In the genomic region with DNA sequence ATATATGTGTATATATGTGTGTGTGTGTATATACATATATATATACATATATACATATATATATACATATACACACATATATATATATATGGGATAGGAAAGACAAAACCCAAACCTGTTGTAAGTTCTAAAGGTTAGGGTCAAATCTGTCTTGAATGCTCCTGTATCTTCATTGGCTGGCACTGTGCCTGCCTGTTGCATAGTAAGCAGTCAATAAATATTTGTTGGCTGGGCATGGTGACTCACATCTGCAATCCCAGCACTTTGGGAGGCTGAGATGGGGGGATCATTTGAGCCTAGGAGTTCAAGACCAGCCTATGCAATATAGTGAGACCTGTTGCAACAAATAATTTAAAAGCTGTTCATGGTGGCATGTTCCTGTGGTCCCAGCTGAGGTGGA, we compare ENCODE assay signal across 24 cellular contexts.
DNase-seq lines count a peak whose midpoint lies in the region; ATAC-seq, FAIRE-seq and TF ChIP-seq lines count a peak whose summit lies in the region.
"Had no signal": no experiment of that assay in that cellular context is flagged by ENCODE, and none has a peak within 500 bp of the region (broad histone marks: within the 10 kb centered on the region; RNA-seq: fewer than 3 reads in every experiment).

No MANE protein-coding gene starts in this region.

- TF ChIP-seq EP300 in HepG2 (IDR thresholded peaks at IDR 0.05; ENCODE audit: low read depth in 2 of 2, low read length in 2 of 2) (no peak), HepG2 (CRISPR knock-in tag; IDR thresholded peaks at IDR 0.05; ENCODE audit: borderline replicate concordance) (no peak)

- H3K4me3 ChIP-seq in choroid plexus epithelial cell (ENCODE audit: low read depth, low read length) = no peak overlapping the region
- no peak overlapping the region for H3K4me3 ChIP-seq in HepG2 (replicated peaks in 1 of 3; ENCODE audit: insufficient read depth in 1 of 3, low read depth in 2 of 3, low read length in 3 of 3)
- H3K4me3 ChIP-seq: ascending aorta, SK-N-MC, testis had no signal

- no peaks in the 10 kb centered on the region for H3K9me3 ChIP-seq in HepG2 (ENCODE audit: low read length)
- H3K9me3 ChIP-seq: ascending aorta, testis had no signal

- POLR2A ChIA-PET in HepG2 (lab: Yijun Ruan, JAX) = interaction anchor here (0.7 to 1.2 kb wide), 3 partner anchors 21 to 48 kb away, joined by 3 to 5 read pairs (median 4); no protein-coding TSS in a partner anchor

- CTCF ChIA-PET in HepG2 (lab: Yijun Ruan, JAX; ENCODE audit: low intra/inter-chr PET ratio, low total read pairs) = no interaction called here

- no peak overlapping the region for H3K9ac ChIP-seq in HepG2 (ENCODE audit: insufficient read depth, low read depth, low read length)

- in situ Hi-C loops in HepG2 (cut with HindIII; ENCODE audit: extremely low pct_ligation_motif_present, low pct_unique_long_range_greater_than_20kb) = loop anchor here (5.0 kb wide), 1 partner anchor 72 kb away; no protein-coding TSS in a partner anchor

- no peaks in the 10 kb centered on the region for H3K27me3 ChIP-seq in HepG2 (ENCODE audit: control insufficient read depth in 1 of 2, insufficient read depth in 2 of 2, low read length in 2 of 2)
- H3K27me3 ChIP-seq: ascending aorta, dorsolateral prefrontal cortex, testis had no signal

- no peak for TF ChIP-seq POLR2A in HepG2 (IDR thresholded peaks at IDR 0.05; ENCODE audit: insufficient read depth in 1 of 2, low read depth in 2 of 2, low read length in 2 of 2)

- FAIRE-seq in HepG2 (lab: Jason Lieb, UNC) = no peak
- FAIRE-seq: GM19239, H54 had no signal

- no peak overlapping the region for H2AFZ ChIP-seq in HepG2 (ENCODE audit: low read length)

- H3K4me2 ChIP-seq in HepG2 (ENCODE audit: low read depth, low read length) = no peak overlapping the region

- no peak; the same call in 2 of the 3 replicates for ATAC-seq in HepG2
- ATAC-seq in HG02623 (IDR thresholded peaks at IDR 0.05; ENCODE audit: unreplicated experiment) = no peak
- ATAC-seq in HG03354 (IDR thresholded peaks at IDR 0.05; ENCODE audit: poor library complexity, severe bottlenecking, unreplicated experiment) = no peak
- ATAC-seq: stimulated activated naive CD8-positive, alpha-beta T cell treated with anti-CD3 and anti-CD28 coated beads, Interleukin-15, Interleukin-2, amounts not matched to agents 100 U/mL and 50 U/mL, for 24 hours had no signal

- TF ChIP-seq CTCF in choroid plexus epithelial cell (conservative IDR thresholded peaks at IDR 0.05; ENCODE audit: low read depth, low read length) (no peak), HepG2 (CRISPR knock-in tag; IDR thresholded peaks at IDR 0.05) (no peak)

- H3K79me2 ChIP-seq in HepG2 (ENCODE audit: insufficient read depth, low read length) = no peaks in the 10 kb centered on the region

- DNase-seq in EH (ENCODE audit: low read depth) = peak; percentile 33
- peak; percentile 61 for DNase-seq in LHCN-M2 (ENCODE audit: low read depth)
- peak; percentile 44 for DNase-seq in choroid plexus epithelial cell (ENCODE audit: low read depth)
- DNase-seq in HepG2 (ENCODE audit: low spot score) = peak; percentile 56
- no peak for DNase-seq in AML-193 (lab: John Stamatoyannopoulos, UW)
- DNase-seq in NCI-H524 (lab: John Stamatoyannopoulos, UW) = no peak
- DNase-seq: activated CD4-positive, alpha-beta T cell treated with anti-CD3 and anti-CD28 coated beads for 4 hours; activated effector memory CD4-positive, alpha-beta T cell treated with anti-CD3 and anti-CD28 coated beads, Interleukin-2, amount 50 U/mL, for 16 hours; activated naive CD8-positive, alpha-beta T cell treated with anti-CD3 and anti-CD28 coated beads for 36 hours; CD4-positive, alpha-beta memory T cell; dorsolateral prefrontal cortex; GF-D8; head of caudate nucleus; NCI-H1417; NCI-H2081 treated with DMSO at 0.1 percent for 48 hours; stimulated activated naive CD8-positive, alpha-beta T cell treated with anti-CD3 and anti-CD28 coated beads, Interleukin-15, Interleukin-2, amounts not matched to agents 100 U/mL and 50 U/mL, for 24 hours; T-helper 2 cell; testis had no signal

- H3K36me3 ChIP-seq in HepG2 (replicated peaks in 1 of 2; ENCODE audit: control insufficient read depth in 1 of 2, insufficient read depth in 2 of 2, low read length in 2 of 2) = no peaks in the 10 kb centered on the region

- BruUV-seq in HepG2 (replicated peaks; lab: Mats Ljungman, UMichigan) = no TSS peak

- H4K20me1 ChIP-seq in HepG2 (ENCODE audit: insufficient read depth, low read length) = no peaks in the 10 kb centered on the region

- no peak overlapping the region for H3K27ac ChIP-seq in HepG2 (ENCODE audit: extremely low read length, insufficient read depth, low read length)
- H3K27ac ChIP-seq: SK-N-MC, testis had no signal

- H3K4me1 ChIP-seq in HepG2 (ENCODE audit: insufficient read depth, low read length) = peaks cover 78% of the 10 kb centered on the region
- H3K4me1 ChIP-seq: testis had no signal

- no peak for TF ChIP-seq RAD21 in HepG2 (CRISPR knock-in tag; IDR thresholded peaks at IDR 0.05)

- intact Hi-C loops in HepG2 (cut with micrococcal nuclease; ENCODE audit: unreplicated experiment) = loop anchor here (1.0 to 2.0 kb wide), 4 partner anchors 42 to 81 kb away; no protein-coding TSS in a partner anchor

TF ChIP-seq in HepG2, 621 proteins besides CTCF, POLR2A, EP300 and RAD21 (continues in another document):
- no peak for TF ChIP-seq SMAD9 (CRISPR knock-in tag; IDR thresholded peaks at IDR 0.05)
- TF ChIP-seq, protein P1, sequence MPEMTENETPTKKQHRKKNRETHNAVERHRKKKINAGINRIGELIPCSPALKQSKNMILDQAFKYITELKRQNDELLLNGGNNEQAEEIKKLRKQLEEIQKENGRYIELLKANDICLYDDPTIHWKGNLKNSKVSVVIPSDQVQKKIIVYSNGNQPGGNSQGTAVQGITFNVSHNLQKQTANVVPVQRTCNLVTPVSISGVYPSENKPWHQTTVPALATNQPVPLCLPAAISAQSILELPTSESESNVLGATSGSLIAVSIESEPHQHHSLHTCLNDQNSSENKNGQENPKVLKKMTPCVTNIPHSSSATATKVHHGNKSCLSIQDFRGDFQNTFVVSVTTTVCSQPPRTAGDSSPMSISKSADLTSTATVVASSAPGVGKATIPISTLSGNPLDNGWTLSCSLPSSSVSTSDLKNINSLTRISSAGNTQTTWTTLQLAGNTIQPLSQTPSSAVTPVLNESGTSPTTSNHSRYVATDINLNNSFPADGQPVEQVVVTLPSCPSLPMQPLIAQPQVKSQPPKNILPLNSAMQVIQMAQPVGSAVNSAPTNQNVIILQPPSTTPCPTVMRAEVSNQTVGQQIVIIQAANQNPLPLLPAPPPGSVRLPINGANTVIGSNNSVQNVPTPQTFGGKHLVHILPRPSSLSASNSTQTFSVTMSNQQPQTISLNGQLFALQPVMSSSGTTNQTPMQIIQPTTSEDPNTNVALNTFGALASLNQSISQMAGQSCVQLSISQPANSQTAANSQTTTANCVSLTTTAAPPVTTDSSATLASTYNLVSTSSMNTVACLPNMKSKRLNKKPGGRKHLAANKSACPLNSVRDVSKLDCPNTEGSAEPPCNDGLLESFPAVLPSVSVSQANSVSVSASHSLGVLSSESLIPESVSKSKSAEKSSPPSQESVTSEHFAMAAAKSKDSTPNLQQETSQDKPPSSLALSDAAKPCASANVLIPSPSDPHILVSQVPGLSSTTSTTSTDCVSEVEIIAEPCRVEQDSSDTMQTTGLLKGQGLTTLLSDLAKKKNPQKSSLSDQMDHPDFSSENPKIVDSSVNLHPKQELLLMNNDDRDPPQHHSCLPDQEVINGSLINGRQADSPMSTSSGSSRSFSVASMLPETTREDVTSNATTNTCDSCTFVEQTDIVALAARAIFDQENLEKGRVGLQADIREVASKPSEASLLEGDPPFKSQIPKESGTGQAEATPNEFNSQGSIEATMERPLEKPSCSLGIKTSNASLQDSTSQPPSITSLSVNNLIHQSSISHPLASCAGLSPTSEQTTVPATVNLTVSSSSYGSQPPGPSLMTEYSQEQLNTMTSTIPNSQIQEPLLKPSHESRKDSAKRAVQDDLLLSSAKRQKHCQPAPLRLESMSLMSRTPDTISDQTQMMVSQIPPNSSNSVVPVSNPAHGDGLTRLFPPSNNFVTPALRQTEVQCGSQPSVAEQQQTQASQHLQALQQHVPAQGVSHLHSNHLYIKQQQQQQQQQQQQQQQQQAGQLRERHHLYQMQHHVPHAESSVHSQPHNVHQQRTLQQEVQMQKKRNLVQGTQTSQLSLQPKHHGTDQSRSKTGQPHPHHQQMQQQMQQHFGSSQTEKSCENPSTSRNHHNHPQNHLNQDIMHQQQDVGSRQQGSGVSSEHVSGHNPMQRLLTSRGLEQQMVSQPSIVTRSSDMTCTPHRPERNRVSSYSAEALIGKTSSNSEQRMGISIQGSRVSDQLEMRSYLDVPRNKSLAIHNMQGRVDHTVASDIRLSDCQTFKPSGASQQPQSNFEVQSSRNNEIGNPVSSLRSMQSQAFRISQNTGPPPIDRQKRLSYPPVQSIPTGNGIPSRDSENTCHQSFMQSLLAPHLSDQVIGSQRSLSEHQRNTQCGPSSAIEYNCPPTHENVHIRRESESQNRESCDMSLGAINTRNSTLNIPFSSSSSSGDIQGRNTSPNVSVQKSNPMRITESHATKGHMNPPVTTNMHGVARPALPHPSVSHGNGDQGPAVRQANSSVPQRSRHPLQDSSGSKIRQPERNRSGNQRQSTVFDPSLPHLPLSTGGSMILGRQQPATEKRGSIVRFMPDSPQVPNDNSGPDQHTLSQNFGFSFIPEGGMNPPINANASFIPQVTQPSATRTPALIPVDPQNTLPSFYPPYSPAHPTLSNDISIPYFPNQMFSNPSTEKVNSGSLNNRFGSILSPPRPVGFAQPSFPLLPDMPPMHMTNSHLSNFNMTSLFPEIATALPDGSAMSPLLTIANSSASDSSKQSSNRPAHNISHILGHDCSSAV (CRISPR knock-in tag; IDR thresholded peaks at IDR 0.05; ENCODE audit: borderline replicate concordance) = no peak
- TF ChIP-seq FOXA1 (IDR thresholded peaks at IDR 0.05) = no peak
- no peak for TF ChIP-seq FOXA1 (CRISPR knock-in tag; IDR thresholded peaks at IDR 0.05)
- no peak for TF ChIP-seq ZNF891 (CRISPR knock-in tag; IDR thresholded peaks at IDR 0.05)
- no peak for TF ChIP-seq ZNF569 (CRISPR knock-in tag; IDR thresholded peaks at IDR 0.05; ENCODE audit: borderline replicate concordance)
- TF ChIP-seq TEAD3 (CRISPR knock-in tag; optimal IDR thresholded peaks at IDR 0.05; ENCODE audit: borderline replicate concordance) = no peak
- no peak for TF ChIP-seq XBP1 (CRISPR knock-in tag; IDR thresholded peaks at IDR 0.05)
- 0 out of 2 replicates have a peak, but pooled peaks have one; percentile 42 for TF ChIP-seq CEBPB (IDR thresholded peaks at IDR 0.05; ENCODE audit: borderline replicate concordance, low read depth, low read length)
- TF ChIP-seq ZNF589 (CRISPR knock-in tag; conservative IDR thresholded peaks at IDR 0.05) = no peak
- TF ChIP-seq MAX (IDR thresholded peaks at IDR 0.05) = no peak
- TF ChIP-seq ZNF30 (CRISPR knock-in tag; IDR thresholded peaks at IDR 0.05) = no peak
- TF ChIP-seq ZFP41 (CRISPR knock-in tag; IDR thresholded peaks at IDR 0.05; ENCODE audit: borderline replicate concordance) = no peak

Comparison
In these comparisons a context has a peak if more than half of its experiments do, and no peak if none do; other contexts are left out.
1. DNase-seq: peak in EH (single experiment), LHCN-M2 (single experiment), choroid plexus epithelial cell (single experiment) and HepG2 (single experiment); none in AML-193 (0 of 2) and NCI-H524 (0 of 2).